In the genomic region with DNA sequence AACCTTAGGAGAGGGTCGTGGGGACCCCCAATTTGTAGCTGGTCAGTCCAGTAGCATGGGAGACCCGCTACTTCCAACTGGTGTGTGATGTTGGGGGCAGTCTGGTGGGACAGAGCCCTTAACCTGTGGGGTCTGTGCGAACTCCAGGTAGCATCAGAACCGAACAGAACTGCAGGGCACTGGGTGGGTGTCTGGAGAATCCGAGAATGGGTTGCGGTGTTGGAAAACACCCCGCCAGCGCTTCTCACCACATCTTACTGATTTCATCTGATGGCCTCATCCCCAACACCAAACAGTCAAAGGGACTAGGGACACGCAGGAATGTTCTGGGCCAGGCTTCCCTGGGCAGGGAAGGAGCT, we compare ENCODE assay signal across 8 cellular contexts.
A peak's percentile ranks its signal among the peaks of the same experiment; 100 is the strongest.
DNase-seq lines count a peak whose midpoint lies in the region; ATAC-seq and TF ChIP-seq lines count a peak whose summit lies in the region.
"Not testable (repeated sequence)": the region's sequence is repeated elsewhere in the genome, so short reads cannot be mapped to it uniquely, and the experiment has no call there.

No MANE protein-coding gene starts in this region.

- TF ChIP-seq CTCF in GM20000 (IDR thresholded peaks at IDR 0.05; ENCODE audit: extremely low read depth, missing control alignments); gastroesophageal sphincter (IDR thresholded peaks at IDR 0.05); right atrium auricular region (IDR thresholded peaks at IDR 0.05); upper lobe of right lung (IDR thresholded peaks at IDR 0.05): not testable (repeated sequence)

- WGBS in gastroesophageal sphincter (ENCODE audit: low coverage in 1 of 2), 2 donors: 47% methylated on average over 3 of the region's 9 CpGs; no CpG with 5 or more reads in 1 of the 2 donors

- not testable (repeated sequence) for H3K27ac Mint-ChIP-seq in stimulated activated memory B cell treated with anti-CD40 and anti-IgM and Interleukin-4, amounts not matched to agents 10 μg/mL and 1 μg/mL and 100 μg/mL, for 72 hours

- H3K36me3 Mint-ChIP-seq in stimulated activated memory B cell treated with anti-CD40 and anti-IgM and Interleukin-4, amounts not matched to agents 10 μg/mL and 1 μg/mL and 100 μg/mL, for 72 hours: not testable (repeated sequence)

- peak; percentile 28 for ATAC-seq in gastroesophageal sphincter
- ATAC-seq in stimulated activated memory B cell treated with anti-CD40 and anti-IgM and Interleukin-4, amounts not matched to agents 10 μg/mL and 1 μg/mL and 100 μg/mL, for 72 hours: peak; percentile 35
- peak; percentile 23 for ATAC-seq in upper lobe of right lung

- TF ChIP-seq EP300 in gastroesophageal sphincter (IDR thresholded peaks at IDR 0.05): not testable (repeated sequence)

- not testable (repeated sequence) for H3K9me3 ChIP-seq in gastroesophageal sphincter, right atrium auricular region, upper lobe of right lung

- H3K4me1 ChIP-seq in gastroesophageal sphincter, right atrium auricular region, upper lobe of right lung: not testable (repeated sequence)

- H3K4me1 Mint-ChIP-seq in stimulated activated memory B cell treated with anti-CD40 and anti-IgM and Interleukin-4, amounts not matched to agents 10 μg/mL and 1 μg/mL and 100 μg/mL, for 72 hours: not testable (repeated sequence)

- not testable (repeated sequence) for TF ChIP-seq POLR2A in gastroesophageal sphincter (IDR thresholded peaks at IDR 0.05)

- not testable (repeated sequence) for H3K4me3 Mint-ChIP-seq in stimulated activated memory B cell treated with anti-CD40 and anti-IgM and Interleukin-4, amounts not matched to agents 10 μg/mL and 1 μg/mL and 100 μg/mL, for 72 hours

- intact Hi-C loops in posterior vena cava (cut with DNase I); upper lobe of right lung (cut with DNase I): not testable (repeated sequence)

- not testable (repeated sequence) for H3K36me3 ChIP-seq in gastroesophageal sphincter, right atrium auricular region, upper lobe of right lung

- not testable (repeated sequence) for H3K27ac ChIP-seq in gastroesophageal sphincter, right atrium auricular region, upper lobe of right lung

- H3K27me3 ChIP-seq in gastroesophageal sphincter, right atrium auricular region, upper lobe of right lung: not testable (repeated sequence)

- peak; percentile 0 for DNase-seq in GM20000 (ENCODE audit: low spot score)
- DNase-seq in activated effector memory CD4-positive, alpha-beta T cell treated with anti-CD3 and anti-CD28 coated beads, Interleukin-2, amount 50 U/mL, for 16 hours: peak; percentile 49
- DNase-seq in right atrium auricular region (ENCODE audit: low spot score): peak; percentile 55
- peak; percentile 64 for DNase-seq in mesenteric fat pad (ENCODE audit: low spot score)
- DNase-seq in posterior vena cava (ENCODE audit: low spot score): peak; percentile 60
- peak; percentile 21 for DNase-seq in upper lobe of right lung

- not testable (repeated sequence) for H3K4me3 ChIP-seq in gastroesophageal sphincter, right atrium auricular region, upper lobe of right lung

- H3K27me3 Mint-ChIP-seq in stimulated activated memory B cell treated with anti-CD40 and anti-IgM and Interleukin-4, amounts not matched to agents 10 μg/mL and 1 μg/mL and 100 μg/mL, for 72 hours: not testable (repeated sequence)

- not testable (repeated sequence) for H3K9me3 Mint-ChIP-seq in stimulated activated memory B cell treated with anti-CD40 and anti-IgM and Interleukin-4, amounts not matched to agents 10 μg/mL and 1 μg/mL and 100 μg/mL, for 72 hours

Comparison
In these comparisons a context has a peak if more than half of its experiments do, and no peak if none do; other contexts are left out.
1. DNase-seq: peak in every context shown above with its lines; median percentile 64 in mesenteric fat pad; 60 in posterior vena cava; 55 in right atrium auricular region; 49 in activated effector memory CD4-positive, alpha-beta T cell treated with anti-CD3 and anti-CD28 coated beads, Interleukin-2, amount 50 U/mL, for 16 hours; 21 in upper lobe of right lung; 0 in GM20000.